In genomic region chr20:23050847-23051627, GRCh38 we compare ENCODE assay signal across 9 cellular contexts. TPM values are rescaled to one million over a fixed set of nuclear protein-coding genes. Genes with fewer than 3 reads are reported as not detected.
A peak's percentile ranks its signal among the peaks of the same experiment; 100 is the strongest.
DNase-seq lines count a peak whose midpoint lies in the region; ATAC-seq and TF ChIP-seq lines count a peak whose summit lies in the region.
"Had no signal": no experiment of that assay in that cellular context is flagged by ENCODE, and none has a peak within 500 bp of the region (broad histone marks: within the 10 kb centered on the region; RNA-seq: fewer than 3 reads in every experiment).

No MANE protein-coding gene starts in this region.

- peaks cover 2% of the 10 kb centered on the region in 2 donors for H3K36me3 Mint-ChIP-seq in activated T-cell treated with anti-CD3 and anti-CD28 coated beads, Interleukin-2, amount 50 U/mL, for 72 hours (ENCODE audit: insufficient read depth in 2 of 2)
- H3K36me3 Mint-ChIP-seq in osteocyte (ENCODE audit: unreplicated experiment), result peaks cover 2% of the 10 kb centered on the region

- H3K4me1 ChIP-seq in heart right ventricle, result peaks cover 6 to 59% (median 50%) of the 10 kb centered on the region in 9 donors

- intact Hi-C loops in heart right ventricle (cut with DNase I), result loop anchor here (2.0 to 10.0 kb wide), 16 partner anchors 32 to 294 kb away; partner anchors contain the start of gene CD93 (in 1 of the 10)

- H3K9me3 Mint-ChIP-seq in activated T-cell treated with anti-CD3 and anti-CD28 coated beads, Interleukin-2, amount 50 U/mL, for 72 hours, result no peaks in the 10 kb centered on the region
- no peaks in the 10 kb centered on the region for H3K9me3 Mint-ChIP-seq in osteocyte (ENCODE audit: unreplicated experiment)

- H3K27me3 Mint-ChIP-seq in activated T-cell treated with anti-CD3 and anti-CD28 coated beads, Interleukin-2, amount 50 U/mL, for 72 hours (ENCODE audit: low read depth), result peaks cover 52% of the 10 kb centered on the region
- no peaks in the 10 kb centered on the region for H3K27me3 Mint-ChIP-seq in osteocyte (ENCODE audit: unreplicated experiment)

- peak overlapping the region; percentile 39 to 49 for H3K4me3 Mint-ChIP-seq in activated T-cell treated with anti-CD3 and anti-CD28 coated beads, Interleukin-2, amount 50 U/mL, for 72 hours
- H3K4me3 Mint-ChIP-seq in osteocyte (ENCODE audit: unreplicated experiment), result peak overlapping the region; percentile 84

- 5 to 7% methylated on average over 46 of the region's 46 CpGs for WGBS in heart right ventricle, 2 donors

- peak; percentile 92 for DNase-seq in Caki2 (ENCODE audit: low read depth)
- peak; percentile 84 to 85 for DNase-seq in Kasumi-1 (lab: John Stamatoyannopoulos, UW)
- peak; percentile 47 to 69 for DNase-seq in activated T-cell treated with anti-CD3 and anti-CD28 coated beads, Interleukin-2, amount 50 U/mL, for 72 hours
- peak; percentile 87 to 90 for DNase-seq in heart right ventricle
- peak; percentile 94 for DNase-seq in osteocyte (ENCODE audit: extremely low spot score, unreplicated experiment)
- no peak for DNase-seq in NCI-H2107 treated with DMSO at 0.1 percent for 48 hours (lab: John Stamatoyannopoulos, UW; ENCODE audit: unreplicated experiment)
- no peak for DNase-seq in cerebellar cortex (ENCODE audit: low spot score)
- no peak for DNase-seq in germinal center (ENCODE audit: low spot score)

- peak overlapping the region; percentile 87 to 97 (median 92) for H3K27ac ChIP-seq in heart right ventricle
- H3K27ac ChIP-seq: KMS-11 had no signal

- peak overlapping the region; percentile 50 to 82 (median 70) for H3K4me3 ChIP-seq in heart right ventricle

- TF ChIP-seq CTCF in heart right ventricle (IDR thresholded peaks at IDR 0.05) (peak; percentile 55 to 87 (median 79)), osteocyte (IDR thresholded peaks at IDR 0.05) (peak; percentile 94)

- H3K27me3 ChIP-seq in heart right ventricle, result peaks cover 0 to 54% (median 25%) of the 10 kb centered on the region in 7 donors

- in situ Hi-C loops in Caki2 (cut with HindIII; ENCODE audit: low pct_unique_long_range_greater_than_20kb, low sequenced_read_pairs), result no loop called here

- H3K4me1 Mint-ChIP-seq in activated T-cell treated with anti-CD3 and anti-CD28 coated beads, Interleukin-2, amount 50 U/mL, for 72 hours (ENCODE audit: low read depth), result peaks cover 7% of the 10 kb centered on the region
- H3K4me1 Mint-ChIP-seq in osteocyte (ENCODE audit: unreplicated experiment), result peaks cover 32% of the 10 kb centered on the region

- H3K9me3 ChIP-seq in heart right ventricle, result no peaks in the 10 kb centered on the region

- ATAC-seq in activated T-cell treated with anti-CD3 and anti-CD28 coated beads, Interleukin-2, amount 50 U/mL, for 72 hours (replicated peaks in 1 of 2), result peak; percentile 24 to 34
- ATAC-seq in heart right ventricle, result peak; percentile 50 to 82 (median 67)

- no peak overlapping the region for H3K27ac Mint-ChIP-seq in activated T-cell treated with anti-CD3 and anti-CD28 coated beads, Interleukin-2, amount 50 U/mL, for 72 hours
- H3K27ac Mint-ChIP-seq in osteocyte (ENCODE audit: unreplicated experiment), result peak overlapping the region; percentile 92

- H3K36me3 ChIP-seq in heart right ventricle, result no peaks in the 10 kb centered on the region

RNA-seq across cellular contexts. Expression of gene THBD, which starts 1.6 kb away (rescaled TPM):
- 15.7 TPM in 2 replicates for total RNA-seq in Caki2 (2014; rRNA removed; shearing (Covaris generic); ENCODE audit: low replicate concordance)
- total RNA-seq in activated T-cell treated with anti-CD3 and anti-CD28 coated beads, Interleukin-2, amount 50 U/mL, for 72 hours, result not detected
- 10 to 100 TPM; 11.1 to 61.0 (median 17.4) TPM for total RNA-seq in heart right ventricle
- 10 to 100 TPM; 12.0 to 20.6 TPM for polyA plus RNA-seq in heart right ventricle
- total RNA-seq in osteocyte, result 66.3 and 68.3 TPM in 2 replicates

RNA-seq across cellular contexts. Expression of gene SSTR4, which starts 15.9 kb away (rescaled TPM):
- total RNA-seq in Caki2 (2014; rRNA removed; shearing (Covaris generic); ENCODE audit: low replicate concordance), result not detected in 2 replicates
- total RNA-seq in activated T-cell treated with anti-CD3 and anti-CD28 coated beads, Interleukin-2, amount 50 U/mL, for 72 hours, result not detected
- total RNA-seq in heart right ventricle (not detected), osteocyte (not detected in 2 replicates)
- not detected for polyA plus RNA-seq in heart right ventricle

RNA-seq across cellular contexts. Expression of gene CD93, which starts 35.1 kb away (rescaled TPM):
- not detected in 2 replicates for total RNA-seq in Caki2 (2014; rRNA removed; shearing (Covaris generic); ENCODE audit: low replicate concordance)
- total RNA-seq in activated T-cell treated with anti-CD3 and anti-CD28 coated beads, Interleukin-2, amount 50 U/mL, for 72 hours, result 1 to 10 TPM in 1 of 2 donors, under 1 TPM in 1; 0.36 to 2.0 TPM
- total RNA-seq in heart right ventricle (10 to 100 TPM; 29.6 to 85.0 (median 40.0) TPM), osteocyte (0.13 and 0.21 TPM in 2 replicates)
- 10 to 100 TPM; 12.7 to 24.9 TPM for polyA plus RNA-seq in heart right ventricle

Comparison
In these comparisons a context has a peak if more than half of its experiments do, and no peak if none do; other contexts are left out.
1. DNase-seq: peak in Caki2 (single experiment), Kasumi-1 (2 of 2), activated T-cell treated with anti-CD3 and anti-CD28 coated beads, Interleukin-2, amount 50 U/mL, for 72 hours (2 of 2), heart right ventricle (2 of 2) and osteocyte (single experiment); none in NCI-H2107 treated with DMSO at 0.1 percent for 48 hours (single experiment), cerebellar cortex (single experiment) and germinal center (single experiment).
2. RNA of gene THBD, which starts 1.6 kb away (total RNA-seq): 66.3 to 68.3 TPM in osteocyte, 11.1 to 61.0 TPM in heart right ventricle and 15.7 TPM in Caki2; not detected in activated T-cell treated with anti-CD3 and anti-CD28 coated beads, Interleukin-2, amount 50 U/mL, for 72 hours; every median in the first group is over 10 times any median in the second.
3. RNA of gene CD93, which starts 35.1 kb away (total RNA-seq): 29.6 to 85.0 TPM in heart right ventricle; 0.36 to 2.0 TPM in activated T-cell treated with anti-CD3 and anti-CD28 coated beads, Interleukin-2, amount 50 U/mL, for 72 hours, 0.13 to 0.21 TPM in osteocyte and not detected in Caki2; every median in the first group is over 10 times any median in the second.